ENCODE assay signal across 8 cellular contexts in the genomic region with DNA sequence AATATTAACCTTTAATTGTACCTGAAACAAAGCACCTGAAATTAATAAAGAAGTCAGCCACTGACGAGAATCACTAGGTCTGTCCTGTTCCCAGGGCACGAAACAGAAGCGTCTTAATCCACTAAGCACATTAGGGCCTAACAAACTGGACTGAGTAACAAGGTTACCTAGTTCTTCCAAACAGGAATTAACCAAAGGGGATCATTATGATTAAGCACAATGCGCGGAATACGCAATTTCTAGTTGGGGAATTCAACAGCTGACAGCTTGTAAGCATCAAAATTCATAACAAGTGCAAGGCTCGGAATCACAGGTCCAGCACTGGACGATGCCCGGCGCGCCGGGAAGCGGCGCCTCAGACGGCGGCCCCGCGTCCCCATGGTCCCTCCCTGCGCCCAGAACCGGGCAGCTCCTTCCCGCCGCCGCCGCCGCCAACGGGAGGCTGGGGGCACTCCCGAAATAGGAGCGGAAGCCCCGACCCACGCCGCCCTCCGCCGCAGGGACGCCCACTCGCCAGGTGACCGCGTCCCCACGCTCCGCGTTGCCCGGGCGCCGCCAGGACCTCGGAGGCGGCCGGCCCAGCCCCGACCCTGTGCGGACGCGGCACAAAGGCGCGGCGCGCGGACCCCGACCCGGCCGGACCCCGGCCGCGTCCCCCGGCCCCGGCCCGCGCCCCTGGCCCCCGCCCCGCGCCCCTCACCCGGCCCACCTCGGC. TPM values are rescaled to one million over a fixed set of nuclear protein-coding genes. Genes with fewer than 3 reads are reported as not detected.
DNase-seq lines count a peak whose midpoint lies in the region; ATAC-seq and TF ChIP-seq lines count a peak whose summit lies in the region.

No MANE protein-coding gene starts in this region.

- in situ Hi-C loops in G401 (cut with HindIII; ENCODE audit: low sequenced_read_pairs), result no loop called here
- in situ Hi-C loops in astrocyte of the cerebellum (cut with HindIII; ENCODE audit: low sequenced_read_pairs), result no loop called here

- TF ChIP-seq CTCF in NB4 (IDR thresholded peaks at IDR 0.05; ENCODE audit: low read depth, low read length) (no peak), astrocyte of the cerebellum (IDR thresholded peaks at IDR 0.05; ENCODE audit: low read depth, low read length, missing control alignments) (no peak)

- no peak for TF ChIP-seq POLR2A in NB4 (IDR thresholded peaks at IDR 0.05; ENCODE audit: extremely low read depth, insufficient read length)

- ATAC-seq in GM21737 (IDR thresholded peaks at IDR 0.05; ENCODE audit: unreplicated experiment), result peak; percentile 4
- no peak for ATAC-seq in stimulated activated naive CD8-positive, alpha-beta T cell treated with anti-CD3 and anti-CD28 coated beads, Interleukin-15, Interleukin-2, amounts not matched to agents 100 U/mL and 50 U/mL, for 24 hours

- DNase-seq in G401 (ENCODE audit: low spot score) (peak; percentile 70), NB4 (ENCODE audit: low read depth) (peak; percentile 49), astrocyte of the cerebellum (ENCODE audit: low read depth) (no peak), left kidney (ENCODE audit: low read depth, low spot score) (peak; percentile 57), iPS-NIHi7 (ENCODE audit: extremely low spot score) (no peak), NCI-H345 (lab: John Stamatoyannopoulos, UW) (no peak)
- DNase-seq in stimulated activated naive CD8-positive, alpha-beta T cell treated with anti-CD3 and anti-CD28 coated beads, Interleukin-15, Interleukin-2, amounts not matched to agents 100 U/mL and 50 U/mL, for 24 hours, result peak; percentile 34

- H3K4me3 ChIP-seq in NB4 (ENCODE audit: low read depth, low read length) (peak overlapping the region; percentile 64), astrocyte of the cerebellum (ENCODE audit: low read depth, low read length) (peak overlapping the region; percentile 54)

RNA-seq across cellular contexts. Expression of a gene that starts 0.9 kb away (rescaled TPM):
- total RNA-seq in G401 (2014; rRNA removed; shearing (Covaris generic)), result 18.1 and 19.7 TPM in 2 replicates

RNA-seq across cellular contexts. Expression of a gene that starts 54.7 kb away (rescaled TPM):
- total RNA-seq in G401 (2014; rRNA removed; shearing (Covaris generic)), result 93.7 and 104 TPM in 2 replicates

Comparison
In these comparisons a context has a peak if more than half of its experiments do, and no peak if none do; other contexts are left out.
1. DNase-seq: peak in G401 (single experiment), NB4 (single experiment), left kidney (single experiment) and stimulated activated naive CD8-positive, alpha-beta T cell treated with anti-CD3 and anti-CD28 coated beads, Interleukin-15, Interleukin-2, amounts not matched to agents 100 U/mL and 50 U/mL, for 24 hours (single experiment); none in astrocyte of the cerebellum (single experiment), iPS-NIHi7 (single experiment) and NCI-H345 (single experiment).